9 cellular contexts compared by ENCODE assay signal in genomic region chr5:151222054-151222768, GRCh38. TPM values are rescaled to one million over a fixed set of nuclear protein-coding genes. Genes with fewer than 3 reads are reported as not detected.
DNase-seq lines count a peak whose midpoint lies in the region; ATAC-seq and TF ChIP-seq lines count a peak whose summit lies in the region.
"Had no signal": no experiment of that assay in that cellular context is flagged by ENCODE, and none has a peak within 500 bp of the region (broad histone marks: within the 10 kb centered on the region; RNA-seq: fewer than 3 reads in every experiment).

No MANE protein-coding gene starts in this region.

- H3K36me3 Mint-ChIP-seq in dendritic cell treated with granulocyte-macrophage colony-stimulating factor and Interleukin-4, amounts not matched to agents 40 ng/mL and 50 ng/mL, for 4 days (ENCODE audit: low read depth): peaks cover 21% of the 10 kb centered on the region
- no peaks in the 10 kb centered on the region for H3K36me3 Mint-ChIP-seq in nephron (ENCODE audit: low read depth)

- H3K4me3 Mint-ChIP-seq in dendritic cell treated with granulocyte-macrophage colony-stimulating factor and Interleukin-4, amounts not matched to agents 40 ng/mL and 50 ng/mL, for 4 days: peak overlapping the region; percentile 92
- H3K4me3 Mint-ChIP-seq in nephron: peak overlapping the region; percentile 56 to 83 (median 66)

- DNase-seq in Right ventricle myocardium superior: no peak
- DNase-seq in Right ventricle myocardium inferior (ENCODE audit: missing footprints): no peak
- no peak for DNase-seq in NCI-H187 treated with DMSO at 0.1 percent for 48 hours (lab: John Stamatoyannopoulos, UW)
- DNase-seq in DMS114 treated with DMSO at 0.1 percent for 48 hours (lab: John Stamatoyannopoulos, UW; ENCODE audit: unreplicated experiment): no peak
- DNase-seq: NCI-H82 had no signal

- H3K9me3 Mint-ChIP-seq in dendritic cell treated with granulocyte-macrophage colony-stimulating factor and Interleukin-4, amounts not matched to agents 40 ng/mL and 50 ng/mL, for 4 days: no peaks in the 10 kb centered on the region
- no peaks in the 10 kb centered on the region for H3K9me3 Mint-ChIP-seq in nephron

- H3K4me1 Mint-ChIP-seq in dendritic cell treated with granulocyte-macrophage colony-stimulating factor and Interleukin-4, amounts not matched to agents 40 ng/mL and 50 ng/mL, for 4 days (ENCODE audit: low read depth): peaks cover 69% of the 10 kb centered on the region
- H3K4me1 Mint-ChIP-seq in nephron: peaks cover 10% of the 10 kb centered on the region

- no peaks in the 10 kb centered on the region for H3K27me3 Mint-ChIP-seq in dendritic cell treated with granulocyte-macrophage colony-stimulating factor and Interleukin-4, amounts not matched to agents 40 ng/mL and 50 ng/mL, for 4 days
- peaks cover 14% of the 10 kb centered on the region for H3K27me3 Mint-ChIP-seq in nephron (ENCODE audit: low read depth)

- H3K27ac Mint-ChIP-seq in dendritic cell treated with granulocyte-macrophage colony-stimulating factor and Interleukin-4, amounts not matched to agents 40 ng/mL and 50 ng/mL, for 4 days: peak overlapping the region; percentile 86
- H3K27ac Mint-ChIP-seq in nephron: no peak overlapping the region

- intact Hi-C loops in Right ventricle myocardium superior (cut with DNase I) (no loop called here), Right ventricle myocardium inferior (cut with DNase I) (loop anchor here (2.0 to 5.0 kb wide), 2 partner anchors 17 to 65 kb away; partner anchors contain the start of gene ANXA6)
- intact Hi-C loops in dendritic cell treated with granulocyte-macrophage colony-stimulating factor and Interleukin-4, amounts not matched to agents 40 ng/mL and 50 ng/mL, for 4 days (cut with micrococcal nuclease): no loop called here

- TF ChIP-seq CTCF in nephron (IDR thresholded peaks at IDR 0.05; ENCODE audit: unreplicated experiment in 3 of 3): no peak

- ATAC-seq in Right ventricle myocardium superior (ENCODE audit: poor library complexity): peak; percentile 5
- ATAC-seq in Right ventricle myocardium inferior: no peak
- no peak for ATAC-seq in HG03457 (IDR thresholded peaks at IDR 0.05; ENCODE audit: unreplicated experiment)
- no peak for ATAC-seq in GM18520 (IDR thresholded peaks at IDR 0.05; ENCODE audit: unreplicated experiment)

RNA-seq across cellular contexts. Expression of gene CCDC69, which starts 1.7 kb away (rescaled TPM):
- total RNA-seq in Right ventricle myocardium superior (178 TPM), Right ventricle myocardium inferior (181 TPM)

RNA-seq across cellular contexts. Expression of gene GM2A, which starts 30.8 kb away (rescaled TPM):
- 26.2 TPM for total RNA-seq in Right ventricle myocardium superior
- 28.4 TPM for total RNA-seq in Right ventricle myocardium inferior
